In genomic region chr1:27690205-27690604, GRCh38 we compare ENCODE assay signal across 22 cellular contexts. TPM values are rescaled to one million over a fixed set of nuclear protein-coding genes. Genes with fewer than 3 reads are reported as not detected.
A peak's percentile ranks its signal among the peaks of the same experiment; 100 is the strongest.
DNase-seq lines count a peak whose midpoint lies in the region; ATAC-seq, FAIRE-seq and TF ChIP-seq lines count a peak whose summit lies in the region.
"Had no signal": no experiment of that assay in that cellular context is flagged by ENCODE, and none has a peak within 500 bp of the region (broad histone marks: within the 10 kb centered on the region; RNA-seq: fewer than 3 reads in every experiment).

No MANE protein-coding gene starts in this region.

- no peaks in the 10 kb centered on the region for H3K27me3 Mint-ChIP-seq in activated T-cell treated with anti-CD3 and anti-CD28 coated beads, Interleukin-2, amount 50 U/mL, for 24 hours

- TF ChIP-seq EP300 in GM12878 (IDR thresholded peaks at IDR 0.05; ENCODE audit: borderline replicate concordance in 1 of 2, control insufficient read depth in 1 of 2, low read depth in 2 of 2, low read length in 2 of 2) = no peak

- peak overlapping the region; percentile 19 for H3K4me3 ChIP-seq in HUES48 (ENCODE audit: low read depth, low read length)
- H3K4me3 ChIP-seq in GM12878 = peak overlapping the region; percentile 33; the same call in 1 of the 2 replicates
- no peak overlapping the region for H3K4me3 ChIP-seq in smooth muscle cell
- no peak overlapping the region for H3K4me3 ChIP-seq in lower lobe of right lung
- H3K4me3 ChIP-seq: adrenal gland, cardiac muscle cell, lung, upper lobe of right lung had no signal

- H3K36me3 Mint-ChIP-seq in activated T-cell treated with anti-CD3 and anti-CD28 coated beads, Interleukin-2, amount 50 U/mL, for 24 hours (ENCODE audit: low read depth) = no peaks in the 10 kb centered on the region
- H3K36me3 Mint-ChIP-seq: CD4-positive, alpha-beta memory T cell; immature natural killer cell had no signal

- no peak for FAIRE-seq in GM12878 (lab: Jason Lieb, UNC)
- FAIRE-seq: HepG2 had no signal

- H3K4me3 Mint-ChIP-seq in activated T-cell treated with anti-CD3 and anti-CD28 coated beads, Interleukin-2, amount 50 U/mL, for 24 hours = no peak overlapping the region
- H3K4me3 Mint-ChIP-seq: CD4-positive, alpha-beta memory T cell; immature natural killer cell; nephron had no signal

- H3K27ac ChIP-seq in HUES48 (ENCODE audit: low read depth, low read length) (peak overlapping the region; percentile 78), GM12878 (ENCODE audit: control insufficient read depth, insufficient read depth) (peak overlapping the region; percentile 57), smooth muscle cell (ENCODE audit: low read depth) (no peak overlapping the region), lower lobe of right lung (no peak overlapping the region)
- H3K27ac ChIP-seq: cardiac muscle cell, upper lobe of right lung had no signal

- H4K20me1 ChIP-seq in GM12878 (ENCODE audit: control insufficient read depth, insufficient read depth) (no peaks in the 10 kb centered on the region), smooth muscle cell (ENCODE audit: low read depth) (no peaks in the 10 kb centered on the region)

- ATAC-seq in GM12878 (peak; percentile 23; the same call in 2 of the 3 replicates), lower lobe of right lung (no peak)
- ATAC-seq: esophagus mucosa, HepG2, upper lobe of right lung had no signal

- H3K79me2 ChIP-seq in GM12878 (ENCODE audit: control insufficient read depth, insufficient read depth, low read length) (no peaks in the 10 kb centered on the region), smooth muscle cell (ENCODE audit: low read depth) (no peaks in the 10 kb centered on the region)

- H3F3A ChIP-seq in smooth muscle cell (ENCODE audit: low read depth) = no peaks in the 10 kb centered on the region

- TF ChIP-seq POLR2A in GM12878 (IDR thresholded peaks at IDR 0.05; ENCODE audit: low read depth, low read length) = no peak

- 28% methylated on average over 2 of the region's 2 CpGs for WGBS in GM12878 (ENCODE audit: insufficient coverage, insufficient replicate concordance, low lambda C conversion rate, missing lambda C conversion rate)
- WGBS in smooth muscle cell (ENCODE audit: low lambda C conversion rate) = 73% methylated on average over 2 of the region's 2 CpGs

- H3K27me3 ChIP-seq in HUES48 (ENCODE audit: control insufficient read depth, insufficient read depth, low read length) (no peaks in the 10 kb centered on the region), GM12878 (replicated peaks in 1 of 2; ENCODE audit: control insufficient read depth in 2 of 2, insufficient read depth in 2 of 2, low read length in 1 of 2) (no peaks in the 10 kb centered on the region), smooth muscle cell (ENCODE audit: low read depth) (no peaks in the 10 kb centered on the region), lower lobe of right lung (ENCODE audit: low read depth) (no peaks in the 10 kb centered on the region)
- H3K27me3 ChIP-seq: adrenal gland, cardiac muscle cell, upper lobe of right lung had no signal

- peak overlapping the region; percentile 78 for H3K4me2 ChIP-seq in GM12878 (ENCODE audit: control insufficient read depth, insufficient read depth)
- H3K4me2 ChIP-seq in smooth muscle cell = peak overlapping the region; percentile 45

- peaks cover 24% of the 10 kb centered on the region for H3K4me1 ChIP-seq in HUES48 (ENCODE audit: control insufficient read depth, insufficient read depth, low read length)
- H3K4me1 ChIP-seq in GM12878 (ENCODE audit: control insufficient read depth, insufficient read depth, low read length) = peaks cover 10% of the 10 kb centered on the region
- H3K4me1 ChIP-seq in smooth muscle cell (ENCODE audit: low read depth) = peaks cover 5% of the 10 kb centered on the region
- no peaks in the 10 kb centered on the region for H3K4me1 ChIP-seq in lower lobe of right lung
- H3K4me1 ChIP-seq: adrenal gland, upper lobe of right lung had no signal

- no peak for TF ChIP-seq CTCF in GM12878 (IDR thresholded peaks at IDR 0.05 in 2 of 3, conservative IDR thresholded peaks at IDR 0.05 in 1 of 3; ENCODE audit: control insufficient read depth in 2 of 3, extremely low read depth in 1 of 3, insufficient read depth in 1 of 3, low read depth in 3 of 3, low read length in 3 of 3)
- TF ChIP-seq CTCF in smooth muscle cell (IDR thresholded peaks at IDR 0.05; ENCODE audit: borderline replicate concordance, insufficient read depth, poor library complexity, severe bottlenecking) = no peak
- no peak for TF ChIP-seq CTCF in lower lobe of right lung (IDR thresholded peaks at IDR 0.05)

- no TSS peak for BruUV-seq in GM12878 (replicated peaks; lab: Mats Ljungman, UMichigan)

- H3K9ac ChIP-seq in HUES48 (ENCODE audit: low read depth, low read length) (peak overlapping the region; percentile 31; the same call in 1 of the 2 replicates), GM12878 (ENCODE audit: control insufficient read depth, insufficient read depth, low read length) (peak overlapping the region; percentile 50; the same call in 1 of the 2 replicates), smooth muscle cell (ENCODE audit: low read depth) (no peak overlapping the region)

- RAD21 ChIA-PET in GM12878 (lab: Charles Lee; ENCODE audit: unreplicated experiment) = interaction anchor here (1.6 kb wide), 1 partner anchor 35 kb away, joined by 12 read pairs; the partner anchor contains the start of gene FAM76A

- H3K9me3 ChIP-seq in HUES48 (ENCODE audit: control insufficient read depth, insufficient read depth, low read length) (peaks cover 18% of the 10 kb centered on the region), GM12878 (replicated peaks; ENCODE audit: control insufficient read depth, insufficient read depth, low read length) (no peaks in the 10 kb centered on the region; the same call in 1 of the 3 replicates), smooth muscle cell (replicated peaks; ENCODE audit: low read depth) (no peaks in the 10 kb centered on the region), lower lobe of right lung (no peaks in the 10 kb centered on the region)
- H3K9me3 ChIP-seq: adrenal gland, upper lobe of right lung had no signal

- DNase-seq in activated T-cell treated with anti-CD3 and anti-CD28 coated beads, Interleukin-2, amount 50 U/mL, for 24 hours = no peak
- no peak for DNase-seq in activated T-cell treated with anti-CD3 and anti-CD28 coated beads, Interleukin-2, amount 50 U/mL, for 48 hours
- DNase-seq in GM12878 (ENCODE audit: low read depth, low spot score) = no peak
- DNase-seq in smooth muscle cell (lab: John Stamatoyannopoulos, UW; ENCODE audit: unreplicated experiment) = no peak
- no peak for DNase-seq in NCI-H2029 treated with DMSO at 0.1 percent for 48 hours (lab: John Stamatoyannopoulos, UW)
- DNase-seq in T1000 (lab: John Stamatoyannopoulos, UW) = no peak
- DNase-seq in lower lobe of right lung = no peak
- DNase-seq: ACHN; adrenal gland; CD4-positive, alpha-beta memory T cell; immature natural killer cell; NCI-H2029; SHP77 treated with DMSO at 0.1 percent for 48 hours; stimulated activated naive CD4-positive, alpha-beta T cell treated with Interleukin-2 at 50 U/mL for 16 hours; upper lobe of right lung had no signal

- no peak for TF ChIP-seq RAD21 in GM12878 (IDR thresholded peaks at IDR 0.05; ENCODE audit: insufficient read depth, low read depth, low read length)

- peak overlapping the region; percentile 12 for H3K27ac Mint-ChIP-seq in activated T-cell treated with anti-CD3 and anti-CD28 coated beads, Interleukin-2, amount 50 U/mL, for 24 hours
- H3K27ac Mint-ChIP-seq: CD4-positive, alpha-beta memory T cell; immature natural killer cell had no signal

- POLR2A ChIA-PET in GM12878 (lab: Charles Lee) = interaction anchor here (1.6 to 1.9 kb wide), 2 partner anchors 18 to 35 kb away, joined by 6 to 9 read pairs; partner anchors contain the start of genes FAM76A and IFI6

- H3K36me3 ChIP-seq in HUES48 (ENCODE audit: control insufficient read depth, insufficient read depth, low read length) (no peaks in the 10 kb centered on the region), GM12878 (ENCODE audit: control insufficient read depth in 2 of 2, insufficient read depth in 2 of 2, low read length in 1 of 2) (no peaks in the 10 kb centered on the region), smooth muscle cell (ENCODE audit: low read depth) (no peaks in the 10 kb centered on the region), lower lobe of right lung (no peaks in the 10 kb centered on the region)
- H3K36me3 ChIP-seq: adrenal gland, cardiac muscle cell, upper lobe of right lung had no signal

- H2AFZ ChIP-seq in GM12878 (ENCODE audit: control insufficient read depth, low read depth, low read length) (peak overlapping the region; percentile 92), smooth muscle cell (ENCODE audit: low read depth) (no peak overlapping the region)

- intact Hi-C loops in GM12878 (cut with micrococcal nuclease; ENCODE audit: unreplicated experiment) (no loop called here), lower lobe of right lung (cut with DNase I) (no loop called here)

- SMC1A ChIA-PET in GM12878 (lab: Charles Lee; ENCODE audit: uncharacterized antibody, unreplicated experiment) = interaction anchor here (2.1 to 3.2 kb wide), 3 partner anchors 11 to 21 kb away, joined by 5 to 11 read pairs (median 9); partner anchors contain the start of gene IFI6

- in situ Hi-C loops in GM12878 (cut with MboI) = no loop called here

- CTCF ChIA-PET in GM12878 (lab: Yijun Ruan, JAX) = no interaction called here

- H3K9me3 Mint-ChIP-seq in activated T-cell treated with anti-CD3 and anti-CD28 coated beads, Interleukin-2, amount 50 U/mL, for 24 hours = peaks cover 2% of the 10 kb centered on the region
- H3K9me3 Mint-ChIP-seq: immature natural killer cell had no signal

- peaks cover 17% of the 10 kb centered on the region for H3K4me1 Mint-ChIP-seq in activated T-cell treated with anti-CD3 and anti-CD28 coated beads, Interleukin-2, amount 50 U/mL, for 24 hours (ENCODE audit: low read depth)
- H3K4me1 Mint-ChIP-seq: immature natural killer cell had no signal

RNA-seq across cellular contexts. Expression of gene IFI6, which starts 18.2 kb away (rescaled TPM):
- 20.9 and 21.2 TPM in 2 replicates for total RNA-seq in GM12878 (2013; cell fraction: nucleolus; rRNA removed)
- total RNA-seq in GM12878 (2014; rRNA removed) (79.4 and 89.5 TPM in 2 replicates), GM12878 (2014; rRNA removed; fragmentation: Illumina TruSeq; extraction: Trizol) (30.1 and 35.1 TPM in 2 replicates), GM12878 (2021) (70.3 and 81.4 TPM in 2 replicates), smooth muscle cell (16.3 and 26.7 TPM in 2 replicates), lower lobe of right lung (211 TPM)
- polyA plus RNA-seq in GM12878 (2011; ENCODE audit: low read depth) = 41.1 TPM
- polyA plus RNA-seq in GM12878 (2011; rRNA removed) (81.1 and 113 TPM in 2 replicates), GM12878 (2014; fragmentation: Illumina TruSeq; extraction: Trizol) (36.6 and 41.3 TPM in 2 replicates), GM12878 (2014; fragmentation: Nextera tagmentation; extraction: Ambion mirVana) (10 to 100 TPM in 1 of 2 experiments, 1 to 10 TPM in 1; 5.6 to 21.0 TPM), GM12878 (2014; rRNA removed) (63.9 and 67.7 TPM in 2 replicates), GM12878 (2016; fragmentation: Nextera tagmentation; extraction: Ambion mirVana) (100 to 1,000 TPM in 1 of 2 experiments, 10 to 100 TPM in 1; 97.0 to 123 TPM), smooth muscle cell (43.7 and 51.5 TPM in 2 replicates)
- polyA plus RNA-seq in GM12878 (2011; cell fraction: cytosol; rRNA removed) = 134 and 138 TPM in 2 replicates
- 40.8 and 41.8 TPM in 2 replicates for polyA plus RNA-seq in GM12878 (2011; cell fraction: nucleus; rRNA removed)
- polyA plus RNA-seq in GM12878 (2012) = 76.1 and 123 TPM in 2 replicates
- 19.2 and 36.0 TPM in 2 replicates for polyA minus RNA-seq in GM12878 (2011; rRNA and poly(A)+ RNA removed)
- polyA minus RNA-seq in GM12878 (2011; cell fraction: cytosol; rRNA and poly(A)+ RNA removed) = 26.6 and 31.1 TPM in 2 replicates
- 6.8 and 7.5 TPM in 2 replicates for polyA minus RNA-seq in GM12878 (2011; cell fraction: nucleus; rRNA and poly(A)+ RNA removed)

RNA-seq across cellular contexts. Expression of gene FAM76A, which starts 35.6 kb away (rescaled TPM):
- total RNA-seq in GM12878 (2013; cell fraction: nucleolus; rRNA removed) = 4.8 and 6.7 TPM in 2 replicates
- 7.7 and 10.0 TPM in 2 replicates for total RNA-seq in GM12878 (2014; rRNA removed)
- 6.7 and 9.0 TPM in 2 replicates for total RNA-seq in GM12878 (2014; rRNA removed; fragmentation: Illumina TruSeq; extraction: Trizol)
- 7.6 and 9.4 TPM in 2 replicates for total RNA-seq in GM12878 (2021)
- polyA plus RNA-seq in GM12878 (2011; ENCODE audit: low read depth) = 1.8 TPM
- polyA plus RNA-seq in GM12878 (2011; rRNA removed) = 6.0 and 7.9 TPM in 2 replicates
- polyA plus RNA-seq in GM12878 (2011; cell fraction: cytosol; rRNA removed) = 3.0 and 3.5 TPM in 2 replicates
- 3.5 and 4.0 TPM in 2 replicates for polyA plus RNA-seq in GM12878 (2011; cell fraction: nucleus; rRNA removed)
- 2.2 and 3.6 TPM in 2 replicates for polyA plus RNA-seq in GM12878 (2012)
- polyA plus RNA-seq in GM12878 (2014; fragmentation: Illumina TruSeq; extraction: Trizol) = 7.1 and 8.0 TPM in 2 replicates
- polyA plus RNA-seq in GM12878 (2014; fragmentation: Nextera tagmentation; extraction: Ambion mirVana) = 10 to 100 TPM in 1 of 2 experiments, 1 to 10 TPM in 1; 7.6 to 13.4 TPM
- 4.7 and 5.4 TPM in 2 replicates for polyA plus RNA-seq in GM12878 (2014; rRNA removed)
- polyA plus RNA-seq in GM12878 (2016; fragmentation: Nextera tagmentation; extraction: Ambion mirVana) = 10 to 100 TPM in 1 of 2 experiments, 1 to 10 TPM in 1; 6.8 to 11.1 TPM
- 4.8 and 8.4 TPM in 2 replicates for polyA minus RNA-seq in GM12878 (2011; rRNA and poly(A)+ RNA removed)
- polyA minus RNA-seq in GM12878 (2011; cell fraction: cytosol; rRNA and poly(A)+ RNA removed) = 2.9 and 8.1 TPM in 2 replicates
- polyA minus RNA-seq in GM12878 (2011; cell fraction: nucleus; rRNA and poly(A)+ RNA removed) = 3.0 and 4.0 TPM in 2 replicates
- total RNA-seq in smooth muscle cell = 9.0 and 16.0 TPM in 2 replicates
- 2.3 and 3.1 TPM in 2 replicates for polyA plus RNA-seq in smooth muscle cell
- total RNA-seq in lower lobe of right lung = 18.0 TPM

RNA-seq across cellular contexts. Expression of gene FGR, which starts 55.2 kb away (rescaled TPM):
- total RNA-seq in GM12878 (2013; cell fraction: nucleolus; rRNA removed) = 199 and 205 TPM in 2 replicates
- total RNA-seq in GM12878 (2014; rRNA removed) = 97.3 and 105 TPM in 2 replicates
- total RNA-seq in GM12878 (2014; rRNA removed; fragmentation: Illumina TruSeq; extraction: Trizol) = 53.3 and 54.3 TPM in 2 replicates
- 80.2 and 83.8 TPM in 2 replicates for total RNA-seq in GM12878 (2021)
- polyA plus RNA-seq in GM12878 (2011; ENCODE audit: low read depth) = 34.5 TPM
- polyA plus RNA-seq in GM12878 (2011; rRNA removed) = 129 and 193 TPM in 2 replicates
- polyA plus RNA-seq in GM12878 (2011; cell fraction: cytosol; rRNA removed) = 212 and 255 TPM in 2 replicates
- 826 and 1,005 TPM in 2 replicates for polyA plus RNA-seq in GM12878 (2011; cell fraction: nucleus; rRNA removed)
- 59.3 and 73.9 TPM in 2 replicates for polyA plus RNA-seq in GM12878 (2012)
- 59.5 and 80.8 TPM in 2 replicates for polyA plus RNA-seq in GM12878 (2014; fragmentation: Illumina TruSeq; extraction: Trizol)
- 10 to 100 TPM; 10.9 to 13.1 TPM for polyA plus RNA-seq in GM12878 (2014; fragmentation: Nextera tagmentation; extraction: Ambion mirVana)
- polyA plus RNA-seq in GM12878 (2014; rRNA removed) = 108 and 127 TPM in 2 replicates
- polyA plus RNA-seq in GM12878 (2016; fragmentation: Nextera tagmentation; extraction: Ambion mirVana) = 10 to 100 TPM; 60.1 to 68.6 TPM
- 91.0 and 144 TPM in 2 replicates for polyA minus RNA-seq in GM12878 (2011; rRNA and poly(A)+ RNA removed)
- polyA minus RNA-seq in GM12878 (2011; cell fraction: cytosol; rRNA and poly(A)+ RNA removed) = 35.3 and 38.5 TPM in 2 replicates
- polyA minus RNA-seq in GM12878 (2011; cell fraction: nucleus; rRNA and poly(A)+ RNA removed) = 102 and 127 TPM in 2 replicates
- total RNA-seq in smooth muscle cell = 1.3 TPM in 1 of 2 replicates, not detected in the other
- 0.10 and 0.65 TPM in 2 replicates for polyA plus RNA-seq in smooth muscle cell
- total RNA-seq in lower lobe of right lung = 193 TPM
- total RNA-seq: cardiac muscle cell, HepG2, NCI-H460 had no signal
- polyA plus RNA-seq: HepG2 had no signal

Comparison
In these comparisons a context has a peak if more than half of its experiments do, and no peak if none do; other contexts are left out.
1. H3K27ac ChIP-seq: peak in HUES48 (single experiment) and GM12878 (single experiment); none in smooth muscle cell (single experiment) and lower lobe of right lung (single experiment).
2. H3K4me3 ChIP-seq: peak in HUES48 (single experiment) and GM12878 (single experiment); none in smooth muscle cell (single experiment) and lower lobe of right lung (single experiment).
3. RNA of gene FGR, which starts 55.2 kb away (total RNA-seq): 193 TPM in lower lobe of right lung (single experiment) and 53.3 to 205 TPM in GM12878; 1.3 TPM in smooth muscle cell; every median in the first group is over 10 times any median in the second.